In genomic region chr3:142945023-142945422, GRCh38 we compare ENCODE assay signal across 1 cellular context.
TF ChIP-seq lines count a peak whose summit lies in the region.

No MANE protein-coding gene starts in this region.

TF ChIP-seq in GM12878, 131 proteins besides CTCF, POLR2A, EP300 and RAD21 (continued from another document):
- TF ChIP-seq SMARCA5 (IDR thresholded peaks at IDR 0.05) = no peak
- TF ChIP-seq ZNF622 (IDR thresholded peaks at IDR 0.05) = no peak
- TF ChIP-seq EED (IDR thresholded peaks at IDR 0.05; ENCODE audit: low read depth) = no peak
- TF ChIP-seq TARDBP (IDR thresholded peaks at IDR 0.05; ENCODE audit: borderline replicate concordance) = no peak
- no peak for TF ChIP-seq IRF4 (IDR thresholded peaks at IDR 0.05; ENCODE audit: low read depth, low read length)
- no peak for TF ChIP-seq BCLAF1 (IDR thresholded peaks at IDR 0.05)
- no peak for TF ChIP-seq ZBTB11 (CRISPR knock-in tag; IDR thresholded peaks at IDR 0.05)
- TF ChIP-seq KAT2A (conservative IDR thresholded peaks at IDR 0.05; ENCODE audit: control insufficient read depth, low read depth, low read length) = no peak
- TF ChIP-seq IRF3 (IDR thresholded peaks at IDR 0.05) = no peak
- no peak for TF ChIP-seq FOXM1 (IDR thresholded peaks at IDR 0.05; ENCODE audit: low read depth, low read length)
- TF ChIP-seq POLR2AphosphoS2 (IDR thresholded peaks at IDR 0.05; ENCODE audit: low read depth, low read length) = no peak
